In genomic region chr22:37358386-37358785, GRCh38 we compare ENCODE assay signal across 28 cellular contexts.
"Had no signal": no experiment of that assay in that cellular context is flagged by ENCODE, and none has a peak within 500 bp of the region (broad histone marks: within the 10 kb centered on the region; RNA-seq: fewer than 3 reads in every experiment).

No MANE protein-coding gene starts in this region.

- H3K27ac Mint-ChIP-seq: naive thymus-derived CD8-positive, alpha-beta T cell; natural killer cell treated with Interleukin-12 subunit alpha and Interleukin-12 subunit beta and Interleukin-15 and Interleukin-18, amount 100 ng/mL, for 72 hours; neural progenitor cell; progenitor cell of endocrine pancreas; stimulated activated effector memory CD8-positive, alpha-beta T cell treated with anti-CD3 and anti-CD28 coated beads, Interleukin-12 subunit alpha, Interleukin-12 subunit beta, amount 100 ng/mL, for 72 hours; stimulated activated naive B cell treated with anti-CD40 and anti-IgM and Interleukin-4, amounts not matched to agents 10 μg/mL and 1 μg/mL and 100 μg/mL, for 72 hours; stimulated activated naive CD8-positive, alpha-beta T cell treated with anti-CD3 and anti-CD28 coated beads, Interleukin-15, Interleukin-2, amounts not matched to agents 100 ng/mL and 50 ng/mL, for 24 hours had no signal

- ATAC-seq: naive thymus-derived CD8-positive, alpha-beta T cell; natural killer cell treated with Interleukin-12 subunit alpha and Interleukin-12 subunit beta and Interleukin-15 and Interleukin-18, amount 100 ng/mL, for 72 hours; psoas muscle; right cardiac atrium; right lobe of liver; stimulated activated effector memory CD8-positive, alpha-beta T cell treated with anti-CD3 and anti-CD28 coated beads, Interleukin-12 subunit alpha, Interleukin-12 subunit beta, amount 100 ng/mL, for 72 hours; stimulated activated naive B cell treated with anti-CD40 and anti-IgM and Interleukin-4, amounts not matched to agents 10 μg/mL and 1 μg/mL and 100 μg/mL, for 72 hours had no signal

- H3K4me3 ChIP-seq: neural progenitor cell, ovary, psoas muscle, right lobe of liver, sigmoid colon, stomach, thoracic aorta, thyroid gland, tibial nerve, upper lobe of left lung, uterus had no signal

- H3K36me3 Mint-ChIP-seq: naive thymus-derived CD8-positive, alpha-beta T cell; natural killer cell treated with Interleukin-12 subunit alpha and Interleukin-12 subunit beta and Interleukin-15 and Interleukin-18, amount 100 ng/mL, for 72 hours; neural progenitor cell; stimulated activated effector memory CD8-positive, alpha-beta T cell treated with anti-CD3 and anti-CD28 coated beads, Interleukin-12 subunit alpha, Interleukin-12 subunit beta, amount 100 ng/mL, for 72 hours; stimulated activated naive B cell treated with anti-CD40 and anti-IgM and Interleukin-4, amounts not matched to agents 10 μg/mL and 1 μg/mL and 100 μg/mL, for 72 hours had no signal

- H3K9ac ChIP-seq: neural progenitor cell, parathyroid adenoma had no signal

- H3K27ac ChIP-seq: neural progenitor cell, ovary, parathyroid adenoma, psoas muscle, right lobe of liver, sigmoid colon, stomach, thoracic aorta, thyroid gland, tibial nerve, upper lobe of left lung, uterus had no signal

- DNase-seq: naive thymus-derived CD8-positive, alpha-beta T cell; occipital lobe; ovary; posterior cingulate gyrus; psoas muscle; right lobe of liver; sigmoid colon; small intestine; stimulated activated CD4-positive, alpha-beta T cell treated with anti-CD3 and anti-CD28 coated beads, Interleukin-15, amount 100 ng/mL, for 24 hours; stimulated activated CD4-positive, alpha-beta T cell treated with anti-CD3 and anti-CD28 coated beads, Interleukin-2, amount 100 ng/mL, for 24 hours; stimulated activated CD4-positive, alpha-beta T cell treated with anti-CD3 and anti-CD28 coated beads, Interleukin-2, amount 100 ng/mL, for 48 hours; stimulated activated CD4-positive, alpha-beta T cell treated with anti-CD3 and anti-CD28 coated beads, Interleukin-4, amount 100 ng/mL, for 24 hours; stimulated activated naive B cell treated with anti-CD40 and anti-IgM and Interleukin-4, amounts not matched to agents 10 μg/mL and 1 μg/mL and 100 μg/mL, for 72 hours; stimulated activated naive CD4-positive, alpha-beta T cell treated with Interleukin-2 at 50 U/mL for 16 hours; stomach; thyroid gland; trophoblast cell; upper lobe of left lung; uterus had no signal

- H2AFZ ChIP-seq: neural progenitor cell, parathyroid adenoma had no signal

- H3K9me3 ChIP-seq: ovary, psoas muscle, right lobe of liver, sigmoid colon, stomach, thoracic aorta, thyroid gland, tibial nerve, upper lobe of left lung, uterus had no signal

- H3K4me2 ChIP-seq: neural progenitor cell had no signal

- H3K4me3 Mint-ChIP-seq: naive thymus-derived CD8-positive, alpha-beta T cell; natural killer cell treated with Interleukin-12 subunit alpha and Interleukin-12 subunit beta and Interleukin-15 and Interleukin-18, amount 100 ng/mL, for 72 hours; stimulated activated effector memory CD8-positive, alpha-beta T cell treated with anti-CD3 and anti-CD28 coated beads, Interleukin-12 subunit alpha, Interleukin-12 subunit beta, amount 100 ng/mL, for 72 hours; stimulated activated naive B cell treated with anti-CD40 and anti-IgM and Interleukin-4, amounts not matched to agents 10 μg/mL and 1 μg/mL and 100 μg/mL, for 72 hours; stimulated activated naive CD8-positive, alpha-beta T cell treated with anti-CD3 and anti-CD28 coated beads, Interleukin-15, Interleukin-2, amounts not matched to agents 100 ng/mL and 50 ng/mL, for 24 hours had no signal

- H3K4me1 ChIP-seq: parathyroid adenoma, psoas muscle, right lobe of liver, sigmoid colon, stomach, thyroid gland, upper lobe of left lung, uterus had no signal

- H3K27me3 Mint-ChIP-seq: stimulated activated naive CD8-positive, alpha-beta T cell treated with anti-CD3 and anti-CD28 coated beads, Interleukin-15, Interleukin-2, amounts not matched to agents 100 ng/mL and 50 ng/mL, for 24 hours had no signal

- H3K36me3 ChIP-seq: neural progenitor cell, ovary, right lobe of liver, sigmoid colon, stomach, thoracic aorta, thyroid gland, tibial nerve, upper lobe of left lung, uterus had no signal

- H3K9me3 Mint-ChIP-seq: naive thymus-derived CD8-positive, alpha-beta T cell; natural killer cell treated with Interleukin-12 subunit alpha and Interleukin-12 subunit beta and Interleukin-15 and Interleukin-18, amount 100 ng/mL, for 72 hours; neural progenitor cell; stimulated activated effector memory CD8-positive, alpha-beta T cell treated with anti-CD3 and anti-CD28 coated beads, Interleukin-12 subunit alpha, Interleukin-12 subunit beta, amount 100 ng/mL, for 72 hours; stimulated activated naive B cell treated with anti-CD40 and anti-IgM and Interleukin-4, amounts not matched to agents 10 μg/mL and 1 μg/mL and 100 μg/mL, for 72 hours; stimulated activated naive CD8-positive, alpha-beta T cell treated with anti-CD3 and anti-CD28 coated beads, Interleukin-15, Interleukin-2, amounts not matched to agents 100 ng/mL and 50 ng/mL, for 24 hours had no signal

- H3K27me3 ChIP-seq: neural progenitor cell, ovary, right lobe of liver, thyroid gland, upper lobe of left lung, uterus had no signal

- FAIRE-seq: small intestine had no signal

- H3K79me2 ChIP-seq: parathyroid adenoma had no signal
